ENCODE assay signal across 17 cellular contexts in the genomic region with DNA sequence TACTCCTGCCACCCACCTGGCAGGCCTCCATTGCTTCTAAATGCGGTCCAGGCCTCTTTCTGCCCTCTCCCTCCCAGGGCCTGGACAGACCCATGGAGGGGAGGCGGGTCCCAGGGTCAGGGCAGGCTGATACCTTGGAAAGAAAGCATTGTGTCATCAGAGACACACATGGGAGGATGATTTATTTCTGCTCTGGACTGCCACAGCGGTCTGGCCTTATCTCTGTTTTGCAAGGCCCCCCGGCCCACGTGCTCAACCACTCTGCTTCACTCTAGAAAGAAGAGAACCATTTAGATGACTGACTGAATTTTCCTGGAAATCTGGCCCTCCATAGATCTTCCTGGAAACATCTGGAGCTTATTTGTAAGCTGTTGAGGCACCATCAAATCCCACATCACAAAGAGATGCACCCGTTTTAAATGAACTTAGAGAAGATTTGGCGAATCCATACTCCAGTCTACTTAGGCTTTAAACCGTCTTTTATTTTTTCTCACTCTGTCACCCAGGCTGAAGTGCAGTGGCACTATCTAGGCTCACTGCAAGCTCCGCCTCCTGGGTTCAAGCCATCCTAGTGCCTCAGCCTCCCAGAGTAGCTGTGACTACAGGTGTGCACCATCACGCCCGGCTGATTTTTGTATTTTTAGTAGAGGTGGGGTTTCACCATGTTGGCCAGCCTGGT. TPM values are rescaled to one million over a fixed set of nuclear protein-coding genes. Genes with fewer than 3 reads are reported as not detected.
DNase-seq lines count a peak whose midpoint lies in the region; ATAC-seq and TF ChIP-seq lines count a peak whose summit lies in the region.
"Had no signal": no experiment of that assay in that cellular context is flagged by ENCODE, and none has a peak within 500 bp of the region (broad histone marks: within the 10 kb centered on the region; RNA-seq: fewer than 3 reads in every experiment).

No MANE protein-coding gene starts in this region.

- no peak for TF ChIP-seq POLR2A in adrenal gland (IDR thresholded peaks at IDR 0.05)

- H3K4me1 ChIP-seq in HEK293 (ENCODE audit: control insufficient read depth, insufficient read depth, low read length) (peaks cover 11% of the 10 kb centered on the region), adrenal gland (replicated peaks in 1 of 2) (peaks cover 0 to 6% of the 10 kb centered on the region in 2 donors)
- H3K4me1 ChIP-seq: BLaER1 treated with 17β-estradiol and CSF1 and Interleukin-3, amounts not matched to agents 10 nM and 100 nM had no signal

- no peak for ATAC-seq in T-helper 17 cell
- no peak for ATAC-seq in HG02884 (IDR thresholded peaks at IDR 0.05; ENCODE audit: unreplicated experiment)
- ATAC-seq: PC-3 had no signal

- H3K27ac ChIP-seq in HEK293 (ENCODE audit: extremely low read depth, low read depth, low read length) (no peak overlapping the region), adrenal gland (no peak overlapping the region)
- H3K27ac ChIP-seq: BLaER1 treated with 17β-estradiol and CSF1 and Interleukin-3, amounts not matched to agents 10 nM and 100 nM had no signal

- CTCF ChIA-PET in HEK293 (lab: Yijun Ruan, JAX), result interaction anchor here (0.6 to 1.6 kb wide), 2 partner anchors 14 to 179 kb away, joined by 3 to 4 read pairs; no protein-coding TSS in a partner anchor

- DNase-seq in OCI-M1 (lab: John Stamatoyannopoulos, UW) (peak; percentile 99), adrenal gland (peak in 5 of 7 donors; percentile 57 to 83 (median 64)), posterior vena cava (ENCODE audit: low spot score) (peak; percentile 43), mucosa of gallbladder (ENCODE audit: low spot score) (no peak), T-helper 17 cell (no peak)
- DNase-seq: DMS79, Kasumi-1, MM.1S, NCI-H1105, NCI-H2081, NCI-H446 treated with DMSO at 0.1 percent for 48 hours, PC-3, RPMI8226, SHP77 treated with DMSO at 0.1 percent for 48 hours had no signal

- POLR2A ChIA-PET in HEK293 (lab: Yijun Ruan, JAX), result no interaction called here

- H3K9me3 ChIP-seq in HEK293 (ENCODE audit: control insufficient read depth, insufficient read depth, low read depth, low read length) (no peaks in the 10 kb centered on the region), adrenal gland (replicated peaks in 1 of 3) (no peaks in the 10 kb centered on the region), T-helper 17 cell (ENCODE audit: control insufficient read depth, low read length, poor library complexity, severe bottlenecking) (no peaks in the 10 kb centered on the region)
- H3K9me3 ChIP-seq: BLaER1 treated with 17β-estradiol and CSF1 and Interleukin-3, amounts not matched to agents 10 nM and 100 nM had no signal

- H3K4me3 ChIP-seq in HEK293 (ENCODE audit: low read depth, low read length) (no peak overlapping the region), adrenal gland (no peak overlapping the region)
- H3K4me3 ChIP-seq: BLaER1 treated with 17β-estradiol and CSF1 and Interleukin-3, amounts not matched to agents 10 nM and 100 nM had no signal

- no peaks in the 10 kb centered on the region for H3K27me3 ChIP-seq in adrenal gland
- H3K27me3 ChIP-seq: BLaER1 treated with 17β-estradiol and CSF1 and Interleukin-3, amounts not matched to agents 10 nM and 100 nM had no signal

- H3K4me3 Mint-ChIP-seq in T-helper 17 cell, result no peak overlapping the region

- 48 to 49% (median 49%) methylated on average over 11 of the region's 11 CpGs for WGBS in adrenal gland, 4 donors

- H3K36me3 ChIP-seq in HEK293 (ENCODE audit: control insufficient read depth in 2 of 2, insufficient read depth in 1 of 2, low read length in 2 of 2) (no peaks in the 10 kb centered on the region), adrenal gland (replicated peaks in 1 of 2) (no peaks in the 10 kb centered on the region)
- H3K36me3 ChIP-seq: BLaER1 treated with 17β-estradiol and CSF1 and Interleukin-3, amounts not matched to agents 10 nM and 100 nM had no signal

- H3K27me3 Mint-ChIP-seq in T-helper 17 cell, result no peaks in the 10 kb centered on the region

- H3K27ac Mint-ChIP-seq in T-helper 17 cell, result no peak overlapping the region

- intact Hi-C loops in adrenal gland (cut with DNase I) (no loop called here), posterior vena cava (cut with DNase I) (no loop called here)

- TF ChIP-seq CTCF in HEK293 (tag by site-specific recombination; IDR thresholded peaks at IDR 0.05), result no peak
- no peak for TF ChIP-seq CTCF in adrenal gland (IDR thresholded peaks at IDR 0.05)

- no peaks in the 10 kb centered on the region for H3K36me3 Mint-ChIP-seq in T-helper 17 cell (ENCODE audit: low read depth)

- no peaks in the 10 kb centered on the region for H3K4me1 Mint-ChIP-seq in T-helper 17 cell

TF ChIP-seq in HEK293, 187 proteins besides CTCF, POLR2A, EP300 and RAD21:
- TF ChIP-seq IKZF3 (tag by site-specific recombination; IDR thresholded peaks at IDR 0.05) (no peak), ZBTB20 (tag by site-specific recombination; IDR thresholded peaks at IDR 0.05) (no peak), ZNF610 (tag by site-specific recombination; IDR thresholded peaks at IDR 0.05; ENCODE audit: borderline replicate concordance) (no peak), ZNF248 (tag by site-specific recombination; IDR thresholded peaks at IDR 0.05) (no peak), PRDM1 (tag by site-specific recombination; IDR thresholded peaks at IDR 0.05) (no peak), ZFHX2 (tag by site-specific recombination; conservative IDR thresholded peaks at IDR 0.05) (peak; percentile 62), ZBTB49 (tag by site-specific recombination; IDR thresholded peaks at IDR 0.05; ENCODE audit: low read depth) (no peak), ZNF335 (tag by site-specific recombination; conservative IDR thresholded peaks at IDR 0.05) (peak; percentile 26; the same call in 1 of the 2 replicates), ZBTB7A (tag by site-specific recombination; IDR thresholded peaks at IDR 0.05; ENCODE audit: low read depth) (no peak), EGR2 (tag by site-specific recombination; IDR thresholded peaks at IDR 0.05; ENCODE audit: low read depth) (peak; percentile 57; the same call in 1 of the 2 replicates)

RNA-seq across cellular contexts. Expression of gene URI1, which starts 48.3 kb away (rescaled TPM):
- total RNA-seq in adrenal gland, result 10 to 100 TPM; 37.4 to 85.9 (median 71.1) TPM
- 10 to 100 TPM; 21.6 to 81.9 (median 23.2) TPM for polyA plus RNA-seq in adrenal gland
- 10 to 100 TPM; 43.1 to 51.1 TPM for total RNA-seq in posterior vena cava
- 42.5 TPM for total RNA-seq in mucosa of gallbladder
- 10 to 100 TPM; 67.6 to 70.9 TPM for total RNA-seq in T-helper 17 cell

Comparison
In these comparisons a context has a peak if more than half of its experiments do, and no peak if none do; other contexts are left out.
1. DNase-seq: peak in OCI-M1 (single experiment), adrenal gland (5 of 7) and posterior vena cava (single experiment); none in mucosa of gallbladder (single experiment) and T-helper 17 cell (0 of 3).